ENCODE assay signal across 9 cellular contexts in the genomic region with DNA sequence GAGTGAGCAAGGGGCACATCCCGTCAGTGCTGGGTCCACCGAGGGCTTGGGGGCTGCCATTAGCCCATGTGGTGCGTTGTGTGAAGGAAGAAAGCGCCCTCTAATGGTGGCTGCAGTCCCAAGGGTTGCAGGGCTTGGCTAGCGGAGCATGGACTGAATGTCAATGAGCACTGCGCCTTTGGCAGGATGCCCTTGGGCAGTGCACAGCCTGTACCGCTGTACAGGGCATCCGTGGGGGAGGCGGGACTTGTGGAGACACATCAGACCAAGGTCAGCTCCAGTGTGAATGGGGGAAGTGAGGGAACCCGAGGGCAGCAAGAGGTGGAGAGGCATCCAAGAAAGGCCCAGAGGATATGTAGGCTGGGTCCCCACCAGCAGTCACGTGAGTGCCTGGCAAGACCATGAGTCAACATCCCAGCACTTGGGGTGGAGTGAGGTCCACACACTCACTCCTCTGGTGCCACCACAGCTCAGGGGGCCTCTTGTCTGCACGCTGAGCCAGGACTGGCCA.
A peak's percentile ranks its signal among the peaks of the same experiment; 100 is the strongest.
DNase-seq lines count a peak whose midpoint lies in the region; ATAC-seq, FAIRE-seq and TF ChIP-seq lines count a peak whose summit lies in the region.
"Had no signal": no experiment of that assay in that cellular context is flagged by ENCODE, and none has a peak within 500 bp of the region (broad histone marks: within the 10 kb centered on the region; RNA-seq: fewer than 3 reads in every experiment).

No MANE protein-coding gene starts in this region.

- H3K27ac ChIP-seq in SJCRH30 (no peak overlapping the region), keratinocyte (ENCODE audit: control insufficient read depth, insufficient read depth, low read length) (no peak overlapping the region)
- H3K27ac ChIP-seq: neutrophil had no signal

- FAIRE-seq in keratinocyte (lab: Jason Lieb, UNC) = no peak

- no peaks in the 10 kb centered on the region for H4K20me1 ChIP-seq in keratinocyte (ENCODE audit: control insufficient read depth, extremely low read depth, insufficient read depth, low read length)

- TF ChIP-seq CTCF in GM12875 (IDR thresholded peaks at IDR 0.05; ENCODE audit: borderline replicate concordance, insufficient read depth, low read depth, low read length) = peak; percentile 44; the same call in 1 of the 2 replicates
- peak; percentile 21 to 56 (median 29) for TF ChIP-seq CTCF in keratinocyte (optimal IDR thresholded peaks at IDR 0.05 in 1 of 3, IDR thresholded peaks at IDR 0.05 in 1 of 3, conservative IDR thresholded peaks at IDR 0.05 in 1 of 3; ENCODE audit: extremely low read depth in 1 of 3, insufficient read depth in 2 of 3, low read length in 3 of 3)

- H2AFZ ChIP-seq in keratinocyte (ENCODE audit: control insufficient read depth, low read length) = no peak overlapping the region

- H3K4me1 ChIP-seq in SJCRH30 (peaks cover 47% of the 10 kb centered on the region), keratinocyte (ENCODE audit: control insufficient read depth, extremely low read depth, insufficient read depth, low read length) (no peaks in the 10 kb centered on the region)

- H3K4me3 ChIP-seq in GM12875 (ENCODE audit: low read depth, low read length) (no peak overlapping the region), SJCRH30 (no peak overlapping the region), keratinocyte (ENCODE audit: control insufficient read depth in 2 of 3, extremely low read depth in 1 of 3, insufficient read depth in 2 of 3, low read depth in 1 of 3, low read length in 3 of 3) (no peak overlapping the region)

- dilution Hi-C loops in keratinocyte (cut with MboI; ENCODE audit: extremely low pct_ligation_motif_present, low sequenced_read_pairs) = no loop called here

- H3K36me3 ChIP-seq in SJCRH30 (no peaks in the 10 kb centered on the region), keratinocyte (ENCODE audit: control insufficient read depth in 2 of 2, extremely low read depth in 1 of 2, insufficient read depth in 2 of 2, low read length in 2 of 2) (no peaks in the 10 kb centered on the region)
- H3K36me3 ChIP-seq: neutrophil had no signal

- ATAC-seq in GM19035 (IDR thresholded peaks at IDR 0.05; ENCODE audit: unreplicated experiment) = no peak
- ATAC-seq in GM19463 (IDR thresholded peaks at IDR 0.05; ENCODE audit: unreplicated experiment) = no peak

- H3K9me3 ChIP-seq in SJCRH30 (replicated peaks) (no peaks in the 10 kb centered on the region), keratinocyte (ENCODE audit: control insufficient read depth, low read depth, low read length) (no peaks in the 10 kb centered on the region)
- H3K9me3 ChIP-seq: neutrophil had no signal

- no peaks in the 10 kb centered on the region for H3K9me1 ChIP-seq in keratinocyte (ENCODE audit: control insufficient read depth, extremely low read depth, insufficient read depth, low read length)

- H3K79me2 ChIP-seq in keratinocyte (ENCODE audit: control insufficient read depth, insufficient read depth, low read length) = no peaks in the 10 kb centered on the region

- no peak overlapping the region for H3K4me2 ChIP-seq in keratinocyte (ENCODE audit: control insufficient read depth, extremely low read depth, insufficient read depth, low read depth, low read length)

- H3K9ac ChIP-seq in keratinocyte (ENCODE audit: control insufficient read depth, extremely low read depth, insufficient read depth, low read length) = no peak overlapping the region

- peak; percentile 34 for DNase-seq in Ammon's horn (ENCODE audit: low spot score)
- DNase-seq in SJCRH30 = peak; percentile 67 to 68
- DNase-seq in keratinocyte (ENCODE audit: low read depth, low spot score) = no peak
- no peak for DNase-seq in HuH-7 (ENCODE audit: low spot score)
- DNase-seq in cerebellar nuclear complex (lab: John Stamatoyannopoulos, UW) = no peak

- H3K27me3 ChIP-seq in SJCRH30 = no peaks in the 10 kb centered on the region
- H3K27me3 ChIP-seq in keratinocyte (ENCODE audit: control insufficient read depth, extremely low read depth, insufficient read depth, low read length) = peaks cover 22% of the 10 kb centered on the region
- H3K27me3 ChIP-seq: neutrophil had no signal

Comparison
In these comparisons a context has a peak if more than half of its experiments do, and no peak if none do; other contexts are left out.
1. DNase-seq: peak in Ammon's horn (single experiment) and SJCRH30 (2 of 2); none in keratinocyte (single experiment), HuH-7 (single experiment) and cerebellar nuclear complex (0 of 2).